ENCODE assay signal across 13 cellular contexts in the genomic region with DNA sequence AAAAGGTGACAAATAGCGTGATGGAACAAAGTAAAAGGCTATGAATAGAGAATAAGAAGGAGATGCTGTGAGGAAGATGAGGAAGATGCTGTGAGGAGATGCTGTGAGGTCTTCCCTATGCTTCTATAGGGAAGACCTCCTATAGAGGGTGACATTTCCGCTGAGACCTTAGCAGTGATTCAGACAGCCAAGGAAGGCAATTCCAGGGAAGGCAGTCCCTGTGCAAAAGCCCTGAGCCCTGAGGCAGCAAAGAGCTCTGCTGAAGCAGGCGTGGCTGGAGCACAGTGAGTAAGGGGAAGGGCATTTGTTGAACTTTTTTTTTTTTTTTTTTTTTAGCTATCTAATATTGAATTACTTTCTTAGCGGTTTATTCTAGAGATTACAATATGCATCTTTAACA.
DNase-seq lines count a peak whose midpoint lies in the region; ATAC-seq, FAIRE-seq and TF ChIP-seq lines count a peak whose summit lies in the region.
"Had no signal": no experiment of that assay in that cellular context is flagged by ENCODE, and none has a peak within 500 bp of the region (broad histone marks: within the 10 kb centered on the region; RNA-seq: fewer than 3 reads in every experiment).

No MANE protein-coding gene starts in this region.

- no peaks in the 10 kb centered on the region for H3K36me3 ChIP-seq in smooth muscle cell (ENCODE audit: low read depth)

- H3K27me3 ChIP-seq in smooth muscle cell (ENCODE audit: low read depth): no peaks in the 10 kb centered on the region

- no peak for TF ChIP-seq CTCF in smooth muscle cell (IDR thresholded peaks at IDR 0.05; ENCODE audit: borderline replicate concordance, insufficient read depth, poor library complexity, severe bottlenecking)

- no peak overlapping the region for H2AFZ ChIP-seq in smooth muscle cell (ENCODE audit: low read depth)

- DNase-seq in NCI-H82 (lab: John Stamatoyannopoulos, UW) (peak; percentile 7), NCI-H82 treated with DMSO at 0.1 percent for 48 hours (lab: John Stamatoyannopoulos, UW; ENCODE audit: unreplicated experiment) (no peak), RCC 7860 (ENCODE audit: low spot score) (peak; percentile 39), epithelial cell of prostate (ENCODE audit: low read depth, low spot score) (peak; percentile 60), smooth muscle cell (lab: John Stamatoyannopoulos, UW; ENCODE audit: unreplicated experiment) (no peak), pons (ENCODE audit: low spot score) (no peak), left lobe of liver (ENCODE audit: low spot score) (no peak), SIG-M5 (lab: John Stamatoyannopoulos, UW) (no peak)
- DNase-seq: activated CD4-positive, alpha-beta T cell treated with anti-CD3 and anti-CD28 coated beads for 4 hours; activated naive CD4-positive, alpha-beta T cell; NCI-H2107 had no signal

- no peak overlapping the region for H3K4me3 ChIP-seq in smooth muscle cell

- no peaks in the 10 kb centered on the region for H4K20me1 ChIP-seq in smooth muscle cell (ENCODE audit: low read depth)

- WGBS in smooth muscle cell (ENCODE audit: low lambda C conversion rate): 43% methylated on average over 4 of the region's 4 CpGs

- ATAC-seq in left lobe of liver: no peak
- ATAC-seq: Right ventricle myocardium inferior had no signal

- H3K79me2 ChIP-seq in smooth muscle cell (ENCODE audit: low read depth): no peaks in the 10 kb centered on the region

- no peaks in the 10 kb centered on the region for H3K9me3 ChIP-seq in smooth muscle cell (replicated peaks; ENCODE audit: low read depth)

- peaks cover 6% of the 10 kb centered on the region for H3F3A ChIP-seq in smooth muscle cell (ENCODE audit: low read depth)

- no peaks in the 10 kb centered on the region for H3K4me1 ChIP-seq in smooth muscle cell (ENCODE audit: low read depth)

- H3K9ac ChIP-seq in smooth muscle cell (ENCODE audit: low read depth): no peak overlapping the region

- H3K27ac ChIP-seq in epithelial cell of prostate (no peak overlapping the region), smooth muscle cell (ENCODE audit: low read depth) (peak overlapping the region; percentile 60)
- H3K27ac ChIP-seq: 22Rv1 had no signal

- no peak for FAIRE-seq in RCC 7860 (lab: Jason Lieb, UNC)

- peak overlapping the region; percentile 24 for H3K4me2 ChIP-seq in smooth muscle cell

Comparison
In these comparisons a context has a peak if more than half of its experiments do, and no peak if none do; other contexts are left out.
1. DNase-seq: peak in NCI-H82 (single experiment), RCC 7860 (single experiment) and epithelial cell of prostate (single experiment); none in NCI-H82 treated with DMSO at 0.1 percent for 48 hours (single experiment), smooth muscle cell (single experiment), pons (single experiment), left lobe of liver (single experiment) and SIG-M5 (single experiment).